Comparison of ENCODE assay signal across 20 cellular contexts in the genomic region with DNA sequence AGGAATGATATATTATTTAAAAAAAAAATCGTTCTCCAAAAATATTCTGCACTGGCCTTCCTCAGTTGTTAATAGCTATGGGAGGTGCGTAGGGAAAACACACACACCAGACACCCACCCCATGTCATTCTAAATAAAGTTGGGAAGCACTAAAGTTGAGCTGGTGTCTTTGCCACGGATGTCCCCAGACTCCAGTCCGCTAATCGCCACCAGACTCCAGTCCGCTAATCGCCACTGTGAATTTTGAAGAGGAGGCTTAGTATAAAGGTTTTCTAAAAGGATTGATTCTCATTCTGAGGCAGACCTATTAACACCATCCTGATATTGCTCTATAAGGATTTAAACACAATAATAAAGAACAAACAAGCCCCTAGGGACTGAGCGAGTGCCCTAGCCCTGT. TPM values are rescaled to one million over a fixed set of nuclear protein-coding genes. Genes with fewer than 3 reads are reported as not detected.
DNase-seq lines count a peak whose midpoint lies in the region; ATAC-seq and TF ChIP-seq lines count a peak whose summit lies in the region.
"Had no signal": no experiment of that assay in that cellular context is flagged by ENCODE, and none has a peak within 500 bp of the region (broad histone marks: within the 10 kb centered on the region; RNA-seq: fewer than 3 reads in every experiment).

No MANE protein-coding gene starts in this region.

- peaks cover 20% of the 10 kb centered on the region for H3K27me3 Mint-ChIP-seq in T-helper 17 cell
- H3K27me3 Mint-ChIP-seq: activated CD4-positive, alpha-beta T cell treated with anti-CD3 and anti-CD28 coated beads, Interleukin-2, amount 10 ng/mL, durations not matched to agents 24 days and 14 days had no signal

- H3K27ac Mint-ChIP-seq in T-helper 17 cell = no peak overlapping the region
- H3K27ac Mint-ChIP-seq: activated CD4-positive, alpha-beta T cell treated with anti-CD3 and anti-CD28 coated beads, Interleukin-2, amount 10 ng/mL, durations not matched to agents 24 days and 14 days; natural killer cell treated with Interleukin-12 subunit alpha and Interleukin-12 subunit beta and Interleukin-15 and Interleukin-18, amount 100 ng/mL, for 72 hours had no signal

- no peaks in the 10 kb centered on the region for H3K27me3 ChIP-seq in WERI-Rb-1 (ENCODE audit: insufficient read depth, low read depth, severe bottlenecking)
- no peaks in the 10 kb centered on the region for H3K27me3 ChIP-seq in stomach
- H3K27me3 ChIP-seq: suprapubic skin had no signal

- ATAC-seq in T-helper 17 cell = no peak
- ATAC-seq: natural killer cell treated with Interleukin-12 subunit alpha and Interleukin-12 subunit beta and Interleukin-15 and Interleukin-18, amount 100 ng/mL, for 72 hours had no signal

- no peak for TF ChIP-seq EP300 in stomach (IDR thresholded peaks at IDR 0.05)

- H3K36me3 Mint-ChIP-seq in T-helper 17 cell (ENCODE audit: low read depth) = peaks cover 2% of the 10 kb centered on the region
- H3K36me3 Mint-ChIP-seq: natural killer cell treated with Interleukin-12 subunit alpha and Interleukin-12 subunit beta and Interleukin-15 and Interleukin-18, amount 100 ng/mL, for 72 hours had no signal

- H3K4me3 ChIP-seq in HEK293 (ENCODE audit: low read depth, low read length) (no peak overlapping the region), WERI-Rb-1 (ENCODE audit: low read depth, low read length) (no peak overlapping the region), stomach (no peak overlapping the region)
- H3K4me3 ChIP-seq: suprapubic skin had no signal

- POLR2A ChIA-PET in HEK293 (lab: Yijun Ruan, JAX) = interaction anchor here (1.2 kb wide), 1 partner anchor 27 kb away, joined by 5 read pairs; no protein-coding TSS in a partner anchor

- CTCF ChIA-PET in HEK293 (lab: Yijun Ruan, JAX) = interaction anchor here (0.5 to 1.0 kb wide), 2 partner anchors 27 to 729 kb away, joined by 4 to 5 read pairs; no protein-coding TSS in a partner anchor

- no peak for TF ChIP-seq CTCF in HEK293 (tag by site-specific recombination; IDR thresholded peaks at IDR 0.05)
- no peak for TF ChIP-seq CTCF in WERI-Rb-1 (IDR thresholded peaks at IDR 0.05; ENCODE audit: low read depth, low read length)
- no peak for TF ChIP-seq CTCF in stomach (IDR thresholded peaks at IDR 0.05)

- intact Hi-C loops in stomach (cut with DNase I; ENCODE audit: low total_unique reads) = no loop called here

- DNase-seq in WERI-Rb-1 (peak; percentile 72), islet precursor cell (peak; percentile 50), stomach (no peak), UCSD-AML1 (lab: John Stamatoyannopoulos, UW; ENCODE audit: unreplicated experiment) (no peak), NCI-H226 (no peak), T-helper 17 cell (no peak)
- DNase-seq in activated T-cell treated with anti-CD3 and anti-CD28 coated beads, Interleukin-2, amount 50 U/mL, for 1 hour = no peak
- DNase-seq: activated CD4-positive, alpha-beta T cell treated with anti-CD3 and anti-CD28 coated beads, Interleukin-2, amount 10 ng/mL, durations not matched to agents 24 days and 14 days; activated gamma-delta T cell; amniotic stem cell; DND-41; MM.1S; NCI-H345; stimulated activated CD4-positive, alpha-beta T cell treated with anti-CD3 and anti-CD28 coated beads, Interleukin-12 subunit alpha, Interleukin-12 subunit beta, amount 100 ng/mL, for 4 hours; stimulated activated CD8-positive, alpha-beta memory T cell treated with anti-CD3 and anti-CD28 coated beads, Interleukin-4, amount 100 ng/mL, for 48 hours had no signal

- no peaks in the 10 kb centered on the region for H3K9me3 ChIP-seq in HEK293 (ENCODE audit: control insufficient read depth, insufficient read depth, low read depth, low read length)
- H3K9me3 ChIP-seq in WERI-Rb-1 (ENCODE audit: severe bottlenecking) = no peaks in the 10 kb centered on the region
- H3K9me3 ChIP-seq in stomach = no peaks in the 10 kb centered on the region
- H3K9me3 ChIP-seq in T-helper 17 cell (ENCODE audit: control insufficient read depth, low read length, poor library complexity, severe bottlenecking) = no peaks in the 10 kb centered on the region
- H3K9me3 ChIP-seq: suprapubic skin had no signal

- H3K4me1 ChIP-seq in HEK293 (ENCODE audit: control insufficient read depth, insufficient read depth, low read length) (peaks cover 10% of the 10 kb centered on the region), stomach (peaks cover 60 to 93% (median 77%) of the 10 kb centered on the region in 4 donors)

- 71 to 86% (median 79%) methylated on average over 8 of the region's 8 CpGs for WGBS in stomach, 5 donors

- TF ChIP-seq POLR2A in stomach (IDR thresholded peaks at IDR 0.05) = no peak

- peaks cover 4% of the 10 kb centered on the region for H3K4me1 Mint-ChIP-seq in T-helper 17 cell
- H3K4me1 Mint-ChIP-seq: activated CD4-positive, alpha-beta T cell treated with anti-CD3 and anti-CD28 coated beads, Interleukin-2, amount 10 ng/mL, durations not matched to agents 24 days and 14 days had no signal

- H3K4me3 Mint-ChIP-seq in T-helper 17 cell = no peak overlapping the region
- H3K4me3 Mint-ChIP-seq: activated CD4-positive, alpha-beta T cell treated with anti-CD3 and anti-CD28 coated beads, Interleukin-2, amount 10 ng/mL, durations not matched to agents 24 days and 14 days; natural killer cell treated with Interleukin-12 subunit alpha and Interleukin-12 subunit beta and Interleukin-15 and Interleukin-18, amount 100 ng/mL, for 72 hours had no signal

- H3K36me3 ChIP-seq in HEK293 (ENCODE audit: control insufficient read depth in 2 of 2, insufficient read depth in 1 of 2, low read length in 2 of 2) (peaks cover 0 to 23% of the 10 kb centered on the region in 2 experiments; a peak in 1 of 3 replicates), WERI-Rb-1 (peaks cover 22% of the 10 kb centered on the region), stomach (peaks cover 26 to 54% (median 42%) of the 10 kb centered on the region in 4 donors)

- H3K27ac ChIP-seq in HEK293 (ENCODE audit: extremely low read depth, low read depth, low read length) (no peak overlapping the region), WERI-Rb-1 (peak overlapping the region; percentile 58), stomach (peak overlapping the region in 3 of 5 donors; percentile 57 to 95 (median 90))
- H3K27ac ChIP-seq: suprapubic skin had no signal

TF ChIP-seq in HEK293, 187 proteins besides CTCF, POLR2A, EP300 and RAD21:
- TF ChIP-seq SP7 (tag by site-specific recombination; IDR thresholded peaks at IDR 0.05) (0 out of 2 replicates have a peak, but pooled peaks have one; percentile 16), EGR2 (tag by site-specific recombination; IDR thresholded peaks at IDR 0.05; ENCODE audit: low read depth) (no peak), ZNF133 (tag by site-specific recombination; IDR thresholded peaks at IDR 0.05) (no peak), SP2 (tag by site-specific recombination; IDR thresholded peaks at IDR 0.05) (no peak)
TF ChIP-seq in HEK293: peak in this region for 1.

RNA-seq across cellular contexts. Expression of a gene that starts 22.7 kb away (rescaled TPM):
- total RNA-seq in stomach (not detected), T-helper 17 cell (not detected)
- not detected for polyA plus RNA-seq in stomach
- total RNA-seq: activated CD4-positive, alpha-beta T cell treated with anti-CD3 and anti-CD28 coated beads, Interleukin-2, amount 10 ng/mL, durations not matched to agents 24 days and 14 days; cerebellum; natural killer cell treated with Interleukin-12 subunit alpha and Interleukin-12 subunit beta and Interleukin-15 and Interleukin-18, amount 100 ng/mL, for 72 hours; suprapubic skin had no signal
- polyA plus RNA-seq: keratinocyte had no signal

RNA-seq across cellular contexts. Expression of a gene that starts 27.5 kb away (rescaled TPM):
- total RNA-seq in stomach = 10 to 100 TPM; 44.6 to 93.3 (median 68.9) TPM
- polyA plus RNA-seq in stomach = 10 to 100 TPM; 23.2 to 38.3 (median 25.7) TPM
- 1 to 10 TPM; 4.0 to 4.1 TPM for total RNA-seq in T-helper 17 cell

Comparison
In these comparisons a context has a peak if more than half of its experiments do, and no peak if none do; other contexts are left out.
1. DNase-seq: peak in WERI-Rb-1 (single experiment) and islet precursor cell (single experiment); none in stomach (single experiment), activated T-cell treated with anti-CD3 and anti-CD28 coated beads, Interleukin-2, amount 50 U/mL, for 1 hour (single experiment), UCSD-AML1 (single experiment), NCI-H226 (single experiment) and T-helper 17 cell (0 of 3).
2. RNA of a gene that starts 27.5 kb away (total RNA-seq): 44.6 to 93.3 TPM in stomach; 4.0 to 4.1 TPM in T-helper 17 cell; every median in the first group is over 4 times any median in the second.